ENCODE assay signal across 1 cellular context in the genomic region with DNA sequence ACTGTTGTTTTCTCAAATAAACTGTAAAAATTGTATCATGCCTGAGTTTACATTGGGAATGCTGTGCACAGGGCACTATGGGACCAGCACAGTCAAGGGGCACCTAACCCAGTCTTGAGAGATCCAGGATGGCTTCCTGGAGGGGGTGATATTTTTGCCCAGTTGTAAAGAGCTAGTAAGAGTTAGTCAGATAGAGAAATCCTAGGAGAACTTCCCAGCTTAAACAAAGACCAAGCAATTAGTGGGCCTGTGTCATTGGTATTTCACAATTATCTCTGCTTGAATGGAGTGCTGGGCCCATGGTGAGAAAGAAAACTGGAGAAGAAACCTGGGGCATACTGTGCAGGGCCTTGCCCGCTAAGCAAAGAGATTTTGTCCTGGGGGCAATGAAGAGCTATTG.
TF ChIP-seq lines count a peak whose summit lies in the region.

No MANE protein-coding gene starts in this region.

TF ChIP-seq in SK-N-SH, 30 proteins besides CTCF, POLR2A, EP300 and RAD21:
- TF ChIP-seq RCOR1 (IDR thresholded peaks at IDR 0.05; ENCODE audit: low read length), result no peak
- no peak for TF ChIP-seq RXRA (IDR thresholded peaks at IDR 0.05; ENCODE audit: borderline replicate concordance, low read depth)
- TF ChIP-seq MEF2A (IDR thresholded peaks at IDR 0.05; ENCODE audit: borderline replicate concordance, low read depth), result no peak
- no peak for TF ChIP-seq GATA2 (CRISPR knock-in tag; IDR thresholded peaks at IDR 0.05)
- TF ChIP-seq CHD2 (IDR thresholded peaks at IDR 0.05; ENCODE audit: low read length, partially characterized antibody), result no peak
- TF ChIP-seq, protein P1, sequence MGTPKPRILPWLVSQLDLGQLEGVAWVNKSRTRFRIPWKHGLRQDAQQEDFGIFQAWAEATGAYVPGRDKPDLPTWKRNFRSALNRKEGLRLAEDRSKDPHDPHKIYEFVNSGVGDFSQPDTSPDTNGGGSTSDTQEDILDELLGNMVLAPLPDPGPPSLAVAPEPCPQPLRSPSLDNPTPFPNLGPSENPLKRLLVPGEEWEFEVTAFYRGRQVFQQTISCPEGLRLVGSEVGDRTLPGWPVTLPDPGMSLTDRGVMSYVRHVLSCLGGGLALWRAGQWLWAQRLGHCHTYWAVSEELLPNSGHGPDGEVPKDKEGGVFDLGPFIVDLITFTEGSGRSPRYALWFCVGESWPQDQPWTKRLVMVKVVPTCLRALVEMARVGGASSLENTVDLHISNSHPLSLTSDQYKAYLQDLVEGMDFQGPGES (IDR thresholded peaks at IDR 0.05; ENCODE audit: low read depth, low read length), result no peak
- no peak for TF ChIP-seq FOXJ3 (CRISPR knock-in tag; IDR thresholded peaks at IDR 0.05)
- TF ChIP-seq TCF12 (IDR thresholded peaks at IDR 0.05), result no peak
- TF ChIP-seq SIN3A (IDR thresholded peaks at IDR 0.05; ENCODE audit: borderline replicate concordance, low read depth, low read length), result no peak
- no peak for TF ChIP-seq PBX3 (IDR thresholded peaks at IDR 0.05)
- TF ChIP-seq, protein P2, sequence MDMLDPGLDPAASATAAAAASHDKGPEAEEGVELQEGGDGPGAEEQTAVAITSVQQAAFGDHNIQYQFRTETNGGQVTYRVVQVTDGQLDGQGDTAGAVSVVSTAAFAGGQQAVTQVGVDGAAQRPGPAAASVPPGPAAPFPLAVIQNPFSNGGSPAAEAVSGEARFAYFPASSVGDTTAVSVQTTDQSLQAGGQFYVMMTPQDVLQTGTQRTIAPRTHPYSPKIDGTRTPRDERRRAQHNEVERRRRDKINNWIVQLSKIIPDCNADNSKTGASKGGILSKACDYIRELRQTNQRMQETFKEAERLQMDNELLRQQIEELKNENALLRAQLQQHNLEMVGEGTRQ (IDR thresholded peaks at IDR 0.05; ENCODE audit: borderline replicate concordance, low read depth, low read length), result no peak
- no peak for TF ChIP-seq MXI1 (IDR thresholded peaks at IDR 0.05; ENCODE audit: low read depth, low read length)
- TF ChIP-seq YY1 (IDR thresholded peaks at IDR 0.05; ENCODE audit: low read depth), result no peak
- no peak for TF ChIP-seq JUND (IDR thresholded peaks at IDR 0.05)
- no peak for TF ChIP-seq MAX (IDR thresholded peaks at IDR 0.05; ENCODE audit: low read depth)
- no peak for TF ChIP-seq ELF1 (IDR thresholded peaks at IDR 0.05)
- no peak for TF ChIP-seq FOSL2 (IDR thresholded peaks at IDR 0.05; ENCODE audit: borderline replicate concordance, low read depth)
- TF ChIP-seq REST (IDR thresholded peaks at IDR 0.05; ENCODE audit: low read depth, low read length), result no peak
